In the genomic region with DNA sequence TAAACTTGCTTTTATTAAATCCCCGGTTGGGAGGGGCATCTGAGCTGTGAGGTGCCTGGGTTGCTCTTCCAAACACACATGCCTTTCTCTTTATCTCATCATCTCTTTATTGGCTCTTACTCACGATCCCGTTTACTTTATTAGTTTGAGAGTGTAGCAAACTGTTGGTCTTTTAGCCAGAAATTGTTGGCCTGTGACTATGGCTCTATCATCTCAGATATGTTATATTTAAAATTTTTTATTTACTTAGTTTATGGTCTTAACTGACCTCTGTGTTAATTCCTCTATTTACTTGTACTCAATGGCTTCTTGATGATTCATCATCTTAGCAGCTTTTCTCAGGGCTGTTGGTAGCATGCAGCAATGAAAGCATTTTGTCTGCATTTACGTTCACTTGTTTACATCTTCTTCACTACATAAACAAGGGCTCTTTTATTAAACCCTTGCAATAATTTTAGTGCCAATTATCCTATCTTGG, we compare ENCODE assay signal across 17 cellular contexts.
DNase-seq lines count a peak whose midpoint lies in the region; ATAC-seq, FAIRE-seq and TF ChIP-seq lines count a peak whose summit lies in the region.
"Had no signal": no experiment of that assay in that cellular context is flagged by ENCODE, and none has a peak within 500 bp of the region (broad histone marks: within the 10 kb centered on the region; RNA-seq: fewer than 3 reads in every experiment).

No MANE protein-coding gene starts in this region.

- H3K9me2 ChIP-seq in GM23338 (ENCODE audit: insufficient read depth) = no peaks in the 10 kb centered on the region; the same call in 1 of the 2 replicates

- no peaks in the 10 kb centered on the region for H3F3A ChIP-seq in GM23338 (replicated peaks; ENCODE audit: low read depth)

- H3K79me2 ChIP-seq in GM23338 (replicated peaks; ENCODE audit: insufficient read depth) = no peaks in the 10 kb centered on the region

- H3K4me3 Mint-ChIP-seq in GM23338 = no peak overlapping the region
- H3K4me3 Mint-ChIP-seq: activated T-helper 17 cell treated with anti-CD3 and anti-CD28 coated beads, Interleukin-2, amount 50 U/mL, for 72 hours; CD8-positive, alpha-beta memory T cell; stimulated activated naive B cell treated with anti-CD40 and anti-IgM and Interleukin-4, amounts not matched to agents 10 μg/mL and 1 μg/mL and 100 μg/mL, for 72 hours had no signal

- no peaks in the 10 kb centered on the region for H3K27me3 ChIP-seq in GM23338 (ENCODE audit: insufficient read depth)

- DNase-seq in NCI-H446 treated with DMSO at 0.1 percent for 48 hours (lab: John Stamatoyannopoulos, UW) (peak; percentile 41), NCI-H446 (lab: John Stamatoyannopoulos, UW) (no peak), NCI-H69 (lab: John Stamatoyannopoulos, UW) (peak; percentile 78), foreskin fibroblast (peak; percentile 7 to 69), urothelium cell line (ENCODE audit: low spot score) (peak; percentile 16), NCI-H748 (lab: John Stamatoyannopoulos, UW; ENCODE audit: unreplicated experiment) (no peak), GM23338 (ENCODE audit: low spot score) (no peak)
- DNase-seq: CD8-positive, alpha-beta memory T cell; glutamatergic neuron; islet precursor cell; NCI-H1694; NCI-H510A treated with DMSO at 0.1 percent for 48 hours; stimulated activated naive B cell treated with anti-CD40 and anti-IgM and Interleukin-4, amounts not matched to agents 10 μg/mL and 1 μg/mL and 100 μg/mL, for 72 hours had no signal

- H3K36me3 ChIP-seq in GM23338 (ENCODE audit: insufficient read depth) = no peaks in the 10 kb centered on the region

- ATAC-seq in GM18867 (IDR thresholded peaks at IDR 0.05; ENCODE audit: unreplicated experiment) = no peak
- no peak for ATAC-seq in GM23338
- ATAC-seq: activated T-helper 17 cell treated with anti-CD3 and anti-CD28 coated beads, Interleukin-2, amount 50 U/mL, for 72 hours; stimulated activated naive B cell treated with anti-CD40 and anti-IgM and Interleukin-4, amounts not matched to agents 10 μg/mL and 1 μg/mL and 100 μg/mL, for 72 hours had no signal

- TF ChIP-seq CTCF in foreskin fibroblast (IDR thresholded peaks at IDR 0.05; ENCODE audit: low read depth, low read length) (no peak), GM23338 (conservative IDR thresholded peaks at IDR 0.05; ENCODE audit: low read depth in 2 of 2) (no peak)

- no peak overlapping the region for H3K27ac ChIP-seq in GM23338 (ENCODE audit: low read depth)
- H3K27ac ChIP-seq: HL-60 had no signal

- H4K20me1 ChIP-seq in GM23338 (replicated peaks; ENCODE audit: insufficient read depth) = no peaks in the 10 kb centered on the region

- H3K4me1 ChIP-seq in GM23338 (ENCODE audit: insufficient read depth) = 0 out of 2 replicates have a peak, but pooled peaks cover 7% of the 10 kb centered on the region

- no peak for FAIRE-seq in urothelium cell line (lab: Jason Lieb, UNC)
- FAIRE-seq: A204.1 had no signal

- H3K4me2 ChIP-seq in GM23338 = no peak overlapping the region

- H3K36me3 Mint-ChIP-seq in GM23338 (ENCODE audit: low read depth) = no peaks in the 10 kb centered on the region
- H3K36me3 Mint-ChIP-seq: CD8-positive, alpha-beta memory T cell; stimulated activated naive B cell treated with anti-CD40 and anti-IgM and Interleukin-4, amounts not matched to agents 10 μg/mL and 1 μg/mL and 100 μg/mL, for 72 hours had no signal

- H3K4me1 Mint-ChIP-seq in GM23338 = peaks cover 2% of the 10 kb centered on the region; the same call in 2 of the 3 replicates
- H3K4me1 Mint-ChIP-seq: activated T-helper 17 cell treated with anti-CD3 and anti-CD28 coated beads, Interleukin-2, amount 50 U/mL, for 72 hours; CD8-positive, alpha-beta memory T cell; stimulated activated naive B cell treated with anti-CD40 and anti-IgM and Interleukin-4, amounts not matched to agents 10 μg/mL and 1 μg/mL and 100 μg/mL, for 72 hours had no signal

- peaks cover 2% of the 10 kb centered on the region for H3K27me3 Mint-ChIP-seq in GM23338 (ENCODE audit: insufficient read depth, low read depth, poor library complexity)

- H2AFZ ChIP-seq in GM23338 = no peak overlapping the region

- no peak overlapping the region for H3K4me3 ChIP-seq in foreskin fibroblast (ENCODE audit: low read depth in 1 of 2, low read length in 2 of 2)
- H3K4me3 ChIP-seq in GM23338 = no peak overlapping the region

- no peaks in the 10 kb centered on the region for H3K9me3 Mint-ChIP-seq in GM23338
- H3K9me3 Mint-ChIP-seq: activated T-helper 17 cell treated with anti-CD3 and anti-CD28 coated beads, Interleukin-2, amount 50 U/mL, for 72 hours; stimulated activated naive B cell treated with anti-CD40 and anti-IgM and Interleukin-4, amounts not matched to agents 10 μg/mL and 1 μg/mL and 100 μg/mL, for 72 hours had no signal

- H3K27ac Mint-ChIP-seq in GM23338 = no peak overlapping the region
- H3K27ac Mint-ChIP-seq: activated T-helper 17 cell treated with anti-CD3 and anti-CD28 coated beads, Interleukin-2, amount 50 U/mL, for 72 hours; CD8-positive, alpha-beta memory T cell; stimulated activated naive B cell treated with anti-CD40 and anti-IgM and Interleukin-4, amounts not matched to agents 10 μg/mL and 1 μg/mL and 100 μg/mL, for 72 hours had no signal

TF ChIP-seq in GM23338, 12 proteins besides CTCF, POLR2A, EP300 and RAD21 (continues in another document):
- TF ChIP-seq EZH2 (IDR thresholded peaks at IDR 0.05; ENCODE audit: low read depth, unreplicated experiment) = no peak
- no peak for TF ChIP-seq ZNF114 (CRISPR knock-in tag; IDR thresholded peaks at IDR 0.05)
- no peak for TF ChIP-seq ZNF331 (CRISPR knock-in tag; IDR thresholded peaks at IDR 0.05; ENCODE audit: low read depth)
- TF ChIP-seq, protein P1, sequence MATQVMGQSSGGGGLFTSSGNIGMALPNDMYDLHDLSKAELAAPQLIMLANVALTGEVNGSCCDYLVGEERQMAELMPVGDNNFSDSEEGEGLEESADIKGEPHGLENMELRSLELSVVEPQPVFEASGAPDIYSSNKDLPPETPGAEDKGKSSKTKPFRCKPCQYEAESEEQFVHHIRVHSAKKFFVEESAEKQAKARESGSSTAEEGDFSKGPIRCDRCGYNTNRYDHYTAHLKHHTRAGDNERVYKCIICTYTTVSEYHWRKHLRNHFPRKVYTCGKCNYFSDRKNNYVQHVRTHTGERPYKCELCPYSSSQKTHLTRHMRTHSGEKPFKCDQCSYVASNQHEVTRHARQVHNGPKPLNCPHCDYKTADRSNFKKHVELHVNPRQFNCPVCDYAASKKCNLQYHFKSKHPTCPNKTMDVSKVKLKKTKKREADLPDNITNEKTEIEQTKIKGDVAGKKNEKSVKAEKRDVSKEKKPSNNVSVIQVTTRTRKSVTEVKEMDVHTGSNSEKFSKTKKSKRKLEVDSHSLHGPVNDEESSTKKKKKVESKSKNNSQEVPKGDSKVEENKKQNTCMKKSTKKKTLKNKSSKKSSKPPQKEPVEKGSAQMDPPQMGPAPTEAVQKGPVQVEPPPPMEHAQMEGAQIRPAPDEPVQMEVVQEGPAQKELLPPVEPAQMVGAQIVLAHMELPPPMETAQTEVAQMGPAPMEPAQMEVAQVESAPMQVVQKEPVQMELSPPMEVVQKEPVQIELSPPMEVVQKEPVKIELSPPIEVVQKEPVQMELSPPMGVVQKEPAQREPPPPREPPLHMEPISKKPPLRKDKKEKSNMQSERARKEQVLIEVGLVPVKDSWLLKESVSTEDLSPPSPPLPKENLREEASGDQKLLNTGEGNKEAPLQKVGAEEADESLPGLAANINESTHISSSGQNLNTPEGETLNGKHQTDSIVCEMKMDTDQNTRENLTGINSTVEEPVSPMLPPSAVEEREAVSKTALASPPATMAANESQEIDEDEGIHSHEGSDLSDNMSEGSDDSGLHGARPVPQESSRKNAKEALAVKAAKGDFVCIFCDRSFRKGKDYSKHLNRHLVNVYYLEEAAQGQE (IDR thresholded peaks at IDR 0.05; ENCODE audit: unreplicated experiment) = no peak
- TF ChIP-seq JUNB (IDR thresholded peaks at IDR 0.05; ENCODE audit: unreplicated experiment) = no peak
- TF ChIP-seq, protein P2, sequence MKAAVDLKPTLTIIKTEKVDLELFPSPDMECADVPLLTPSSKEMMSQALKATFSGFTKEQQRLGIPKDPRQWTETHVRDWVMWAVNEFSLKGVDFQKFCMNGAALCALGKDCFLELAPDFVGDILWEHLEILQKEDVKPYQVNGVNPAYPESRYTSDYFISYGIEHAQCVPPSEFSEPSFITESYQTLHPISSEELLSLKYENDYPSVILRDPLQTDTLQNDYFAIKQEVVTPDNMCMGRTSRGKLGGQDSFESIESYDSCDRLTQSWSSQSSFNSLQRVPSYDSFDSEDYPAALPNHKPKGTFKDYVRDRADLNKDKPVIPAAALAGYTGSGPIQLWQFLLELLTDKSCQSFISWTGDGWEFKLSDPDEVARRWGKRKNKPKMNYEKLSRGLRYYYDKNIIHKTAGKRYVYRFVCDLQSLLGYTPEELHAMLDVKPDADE (IDR thresholded peaks at IDR 0.05) = no peak

Comparison
In these comparisons a context has a peak if more than half of its experiments do, and no peak if none do; other contexts are left out.
1. DNase-seq: peak in NCI-H446 treated with DMSO at 0.1 percent for 48 hours (single experiment), NCI-H69 (single experiment), foreskin fibroblast (2 of 2) and urothelium cell line (single experiment); none in NCI-H446 (0 of 2), NCI-H748 (single experiment) and GM23338 (single experiment).